29 cellular contexts compared by ENCODE assay signal in genomic region chr15:97194750-97195149, GRCh38.
"Had no signal": no experiment of that assay in that cellular context is flagged by ENCODE, and none has a peak within 500 bp of the region (broad histone marks: within the 10 kb centered on the region; RNA-seq: fewer than 3 reads in every experiment).

No MANE protein-coding gene starts in this region.

- H3K27me3 Mint-ChIP-seq: activated CD4-positive, alpha-beta memory T cell treated with anti-CD3 and anti-CD28 coated beads, Interleukin-2, amount 10 ng/mL, durations not matched to agents 7 days and 5 days; activated CD4-positive, alpha-beta T cell treated with anti-CD3 and anti-CD28 coated beads for 36 hours; activated CD4-positive, alpha-beta T cell treated with anti-CD3 and anti-CD28 coated beads, Interleukin-2, amount 10 ng/mL, durations not matched to agents 24 days and 14 days; activated naive CD4-positive, alpha-beta T cell treated with anti-CD3 and anti-CD28 coated beads, Interleukin-2, amount 10 ng/mL, durations not matched to agents 7 days and 5 days; activated naive CD8-positive, alpha-beta T cell treated with anti-CD3 and anti-CD28 coated beads, Interleukin-2, amount 10 ng/mL, durations not matched to agents 7 days and 5 days; activated T-cell treated with anti-CD3 and anti-CD28 coated beads, Interleukin-2, amount 50 U/mL, for 24 hours; brain; dendritic cell treated with granulocyte-macrophage colony-stimulating factor and Interleukin-4, amounts not matched to agents 40 ng/mL and 50 ng/mL, for 4 days had no signal

- H3K9me3 Mint-ChIP-seq: activated CD4-positive, alpha-beta T cell treated with anti-CD3 and anti-CD28 coated beads, Interleukin-2, amount 10 ng/mL, durations not matched to agents 24 days and 14 days; activated naive CD4-positive, alpha-beta T cell treated with anti-CD3 and anti-CD28 coated beads, Interleukin-2, amount 10 ng/mL, durations not matched to agents 7 days and 5 days; activated naive CD8-positive, alpha-beta T cell treated with anti-CD3 and anti-CD28 coated beads, Interleukin-2, amount 10 ng/mL, durations not matched to agents 7 days and 5 days; dendritic cell treated with granulocyte-macrophage colony-stimulating factor and Interleukin-4, amounts not matched to agents 40 ng/mL and 50 ng/mL, for 4 days; endodermal cell had no signal

- H3K36me3 ChIP-seq: ascending aorta, breast epithelium, cardiac muscle cell had no signal

- DNase-seq: activated CD4-positive, alpha-beta memory T cell treated with anti-CD3 and anti-CD28 coated beads, Interleukin-2, amount 10 ng/mL, durations not matched to agents 7 days and 5 days; activated CD4-positive, alpha-beta T cell treated with anti-CD3 and anti-CD28 coated beads for 36 hours; activated CD4-positive, alpha-beta T cell treated with anti-CD3 and anti-CD28 coated beads, Interleukin-2, amount 10 ng/mL, durations not matched to agents 24 days and 14 days; activated CD4-positive, CD25-positive, alpha-beta regulatory T cell; activated CD4-positive, CD25-positive, alpha-beta regulatory T cell treated with anti-CD3 and anti-CD28 coated beads, Interleukin-2, amount 50 U/mL, for 72 hours; activated CD8-positive, alpha-beta memory T cell treated with anti-CD3 and anti-CD28 coated beads, Interleukin-2, amount 50 U/mL, for 48 hours; activated gamma-delta T cell; activated naive CD4-positive, alpha-beta T cell; activated naive CD4-positive, alpha-beta T cell treated with anti-CD3 and anti-CD28 coated beads, Interleukin-2, amount 10 ng/mL, durations not matched to agents 7 days and 5 days; activated naive CD8-positive, alpha-beta T cell treated with anti-CD3 and anti-CD28 coated beads, Interleukin-2, amount 10 ng/mL, durations not matched to agents 7 days and 5 days; activated T-cell treated with anti-CD3 and anti-CD28 coated beads for 4 hours; activated T-cell treated with anti-CD3 and anti-CD28 coated beads, Interleukin-2, amount 50 U/mL, for 24 hours; activated T-cell treated with anti-CD3 and anti-CD28 coated beads, Interleukin-2, amount 50 U/mL, for 72 hours; central memory CD4-positive, alpha-beta T cell; dorsolateral prefrontal cortex; effector memory CD4-positive, alpha-beta T cell; endodermal cell; foreskin fibroblast; head of caudate nucleus; T-helper 2 cell had no signal

- H3K4me3 ChIP-seq: ascending aorta, breast epithelium, cardiac muscle cell, coronary artery, dorsolateral prefrontal cortex had no signal

- H3K27ac ChIP-seq: ascending aorta, breast epithelium, cardiac muscle cell, coronary artery, dorsolateral prefrontal cortex had no signal

- H3K9me3 ChIP-seq: ascending aorta, breast epithelium had no signal

- FAIRE-seq: frontal cortex had no signal

- H3K27ac Mint-ChIP-seq: activated CD4-positive, alpha-beta memory T cell treated with anti-CD3 and anti-CD28 coated beads, Interleukin-2, amount 10 ng/mL, durations not matched to agents 7 days and 5 days; activated CD4-positive, alpha-beta T cell treated with anti-CD3 and anti-CD28 coated beads for 36 hours; activated CD4-positive, alpha-beta T cell treated with anti-CD3 and anti-CD28 coated beads, Interleukin-2, amount 10 ng/mL, durations not matched to agents 24 days and 14 days; activated naive CD4-positive, alpha-beta T cell treated with anti-CD3 and anti-CD28 coated beads, Interleukin-2, amount 10 ng/mL, durations not matched to agents 7 days and 5 days; activated naive CD4-positive, alpha-beta T cell treated with anti-CD3 and anti-CD28 coated beads, Interleukin-2, amount 50 U/mL, for 72 hours; activated naive CD8-positive, alpha-beta T cell treated with anti-CD3 and anti-CD28 coated beads, Interleukin-2, amount 10 ng/mL, durations not matched to agents 7 days and 5 days; activated T-cell treated with anti-CD3 and anti-CD28 coated beads, Interleukin-2, amount 50 U/mL, for 24 hours; activated T-cell treated with anti-CD3 and anti-CD28 coated beads, Interleukin-2, amount 50 U/mL, for 72 hours; brain; dendritic cell treated with granulocyte-macrophage colony-stimulating factor and Interleukin-4, amounts not matched to agents 40 ng/mL and 50 ng/mL, for 4 days; endodermal cell had no signal

- H3K4me1 Mint-ChIP-seq: activated CD4-positive, alpha-beta memory T cell treated with anti-CD3 and anti-CD28 coated beads, Interleukin-2, amount 10 ng/mL, durations not matched to agents 7 days and 5 days; activated CD4-positive, alpha-beta T cell treated with anti-CD3 and anti-CD28 coated beads for 36 hours; activated CD4-positive, alpha-beta T cell treated with anti-CD3 and anti-CD28 coated beads, Interleukin-2, amount 10 ng/mL, durations not matched to agents 24 days and 14 days; activated naive CD4-positive, alpha-beta T cell treated with anti-CD3 and anti-CD28 coated beads, Interleukin-2, amount 10 ng/mL, durations not matched to agents 7 days and 5 days; activated naive CD8-positive, alpha-beta T cell treated with anti-CD3 and anti-CD28 coated beads, Interleukin-2, amount 10 ng/mL, durations not matched to agents 7 days and 5 days had no signal

- H3K36me3 Mint-ChIP-seq: activated naive CD4-positive, alpha-beta T cell treated with anti-CD3 and anti-CD28 coated beads, Interleukin-2, amount 10 ng/mL, durations not matched to agents 7 days and 5 days; activated naive CD4-positive, alpha-beta T cell treated with anti-CD3 and anti-CD28 coated beads, Interleukin-2, amount 50 U/mL, for 72 hours; activated naive CD8-positive, alpha-beta T cell treated with anti-CD3 and anti-CD28 coated beads, Interleukin-2, amount 10 ng/mL, durations not matched to agents 7 days and 5 days; brain had no signal

- H3K4me3 Mint-ChIP-seq: activated CD4-positive, alpha-beta memory T cell treated with anti-CD3 and anti-CD28 coated beads, Interleukin-2, amount 10 ng/mL, durations not matched to agents 7 days and 5 days; activated CD4-positive, alpha-beta T cell treated with anti-CD3 and anti-CD28 coated beads for 36 hours; activated CD4-positive, alpha-beta T cell treated with anti-CD3 and anti-CD28 coated beads, Interleukin-2, amount 10 ng/mL, durations not matched to agents 24 days and 14 days; activated naive CD4-positive, alpha-beta T cell treated with anti-CD3 and anti-CD28 coated beads, Interleukin-2, amount 10 ng/mL, durations not matched to agents 7 days and 5 days; activated naive CD8-positive, alpha-beta T cell treated with anti-CD3 and anti-CD28 coated beads, Interleukin-2, amount 10 ng/mL, durations not matched to agents 7 days and 5 days; activated T-cell treated with anti-CD3 and anti-CD28 coated beads, Interleukin-2, amount 50 U/mL, for 24 hours; activated T-cell treated with anti-CD3 and anti-CD28 coated beads, Interleukin-2, amount 50 U/mL, for 72 hours; brain; dendritic cell treated with granulocyte-macrophage colony-stimulating factor and Interleukin-4, amounts not matched to agents 40 ng/mL and 50 ng/mL, for 4 days; endodermal cell had no signal

- ATAC-seq: activated CD4-positive, alpha-beta T cell treated with anti-CD3 and anti-CD28 coated beads for 36 hours; activated naive CD4-positive, alpha-beta T cell treated with anti-CD3 and anti-CD28 coated beads, Interleukin-2, amount 50 U/mL, for 72 hours; activated T-cell treated with anti-CD3 and anti-CD28 coated beads, Interleukin-2, amount 50 U/mL, for 72 hours; esophagus mucosa had no signal

- H3K4me1 ChIP-seq: ascending aorta, breast epithelium had no signal

- H3K27me3 ChIP-seq: ascending aorta, breast epithelium, cardiac muscle cell had no signal
